Comparison of ENCODE assay signal across 26 cellular contexts in the genomic region with DNA sequence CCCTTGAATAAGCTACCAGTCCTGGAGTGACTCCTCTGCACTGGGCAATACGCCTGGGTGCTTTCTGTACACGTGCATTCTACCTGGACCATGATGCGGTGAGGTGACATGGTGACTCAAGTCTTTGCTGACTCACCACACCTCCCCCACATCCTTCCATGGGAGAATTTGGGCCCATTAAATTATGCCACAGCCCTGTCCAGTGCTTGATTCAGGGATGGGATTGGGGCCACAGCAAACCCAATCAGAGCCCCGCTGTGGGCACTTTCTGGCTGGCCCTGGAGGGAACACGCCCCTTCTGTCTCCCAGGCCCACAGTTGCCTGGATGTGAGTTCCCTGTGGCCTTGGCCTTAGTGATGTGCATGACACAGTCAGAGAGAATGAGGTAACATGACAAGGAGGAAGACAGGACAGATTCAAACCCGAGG.
A peak's percentile ranks its signal among the peaks of the same experiment; 100 is the strongest.
DNase-seq lines count a peak whose midpoint lies in the region; ATAC-seq, FAIRE-seq and TF ChIP-seq lines count a peak whose summit lies in the region.
"Had no signal": no experiment of that assay in that cellular context is flagged by ENCODE, and none has a peak within 500 bp of the region (broad histone marks: within the 10 kb centered on the region; RNA-seq: fewer than 3 reads in every experiment).

No MANE protein-coding gene starts in this region.

- no peak overlapping the region for H3K27ac ChIP-seq in K562 (ENCODE audit: extremely low read depth, low read depth, low read length)
- H3K27ac ChIP-seq: 22Rv1, brain microvascular endothelial cell, gastroesophageal sphincter, Peyer's patch, SK-N-MC, upper lobe of left lung had no signal

- TF ChIP-seq RAD21 in K562 (CRISPR knock-in tag; conservative IDR thresholded peaks at IDR 0.05 in 1 of 2, IDR thresholded peaks at IDR 0.05 in 1 of 2): no peak

- TF ChIP-seq POLR2A in K562 (conservative IDR thresholded peaks at IDR 0.05): no peak

- H2AFZ ChIP-seq in K562 (ENCODE audit: low read depth, low read length): no peak overlapping the region

- no peaks in the 10 kb centered on the region for H3K9me1 ChIP-seq in K562 (ENCODE audit: control insufficient read depth, insufficient read depth, low read length)

- no peaks in the 10 kb centered on the region for H3K4me1 ChIP-seq in K562 (replicated peaks in 1 of 2; ENCODE audit: control insufficient read depth in 2 of 2, insufficient read depth in 2 of 2, low read length in 2 of 2)
- H3K4me1 ChIP-seq: gastroesophageal sphincter, Peyer's patch, upper lobe of left lung had no signal

- no peak overlapping the region for H3K4me3 ChIP-seq in K562
- H3K4me3 ChIP-seq: gastroesophageal sphincter, GM23338, Peyer's patch, SK-N-MC, upper lobe of left lung had no signal

- TF ChIP-seq CTCF in K562 (IDR thresholded peaks at IDR 0.05 in 2 of 3, conservative IDR thresholded peaks at IDR 0.05 in 1 of 3; ENCODE audit: insufficient read depth in 2 of 3, low read depth in 1 of 3, low read length in 3 of 3): no peak

- POLR2A ChIA-PET in K562 (lab: Yijun Ruan, JAX): no interaction called here

- no TSS peak for BruUV-seq in K562 (replicated peaks; lab: Mats Ljungman, UMichigan)

- ATAC-seq in K562 (no peak), HG03025 (IDR thresholded peaks at IDR 0.05; ENCODE audit: low FRiP score, unreplicated experiment) (no peak), HG03196 (IDR thresholded peaks at IDR 0.05; ENCODE audit: unreplicated experiment) (no peak)
- ATAC-seq: gastroesophageal sphincter, GM23338 had no signal

- no peaks in the 10 kb centered on the region for H3K9me3 ChIP-seq in K562 (replicated peaks; ENCODE audit: control insufficient read depth, insufficient read depth, low read depth, low read length)
- H3K9me3 ChIP-seq: Peyer's patch, upper lobe of left lung had no signal

- TF ChIP-seq EP300 in K562 (IDR thresholded peaks at IDR 0.05; ENCODE audit: low read length): no peak

- WGBS in K562 (ENCODE audit: insufficient coverage, low coverage, missing lambda C conversion rate): 0% methylated on average over 6 of the region's 6 CpGs

- peaks cover 2 to 4% of the 10 kb centered on the region in 2 experiments; a peak in 2 of 5 replicates for H3K27me3 ChIP-seq in K562 (ENCODE audit: control insufficient read depth in 2 of 2, insufficient read depth in 2 of 2, low read length in 2 of 2)
- H3K27me3 ChIP-seq: brain microvascular endothelial cell, gastroesophageal sphincter, Peyer's patch, upper lobe of left lung had no signal

- no peak overlapping the region for H3K4me2 ChIP-seq in K562 (ENCODE audit: insufficient read depth, low read length)
- H3K4me2 ChIP-seq: GM23338 had no signal

- CTCF ChIA-PET in K562 (lab: Yijun Ruan, JAX; ENCODE audit: low intra/inter-chr PET ratio): no interaction called here

- in situ Hi-C loops in K562 (cut with MboI): no loop called here

- intact Hi-C loops in K562 (cut with micrococcal nuclease): no loop called here

- FAIRE-seq in K562 (lab: Jason Lieb, UNC) (no peak), urothelium cell line (lab: Jason Lieb, UNC) (no peak)

- H3K36me3 ChIP-seq in K562 (ENCODE audit: control insufficient read depth, insufficient read depth, low read length): no peaks in the 10 kb centered on the region
- H3K36me3 ChIP-seq: brain microvascular endothelial cell, gastroesophageal sphincter, Peyer's patch, upper lobe of left lung had no signal

- peak; percentile 81 for DNase-seq in DMS53 (lab: John Stamatoyannopoulos, UW)
- no peak for DNase-seq in DMS53 treated with DMSO at 0.1 percent for 48 hours (lab: John Stamatoyannopoulos, UW; ENCODE audit: unreplicated experiment)
- DNase-seq in K562 (ENCODE audit: extremely low read depth in 1 of 4, low spot score in 3 of 4): no peak
- DNase-seq in iPS-NIHi7 (ENCODE audit: extremely low spot score): peak; percentile 7
- peak; percentile 92 for DNase-seq in urothelium cell line (ENCODE audit: low spot score)
- no peak for DNase-seq in DMS79 treated with DMSO at 0.1 percent for 48 hours (lab: John Stamatoyannopoulos, UW)
- DNase-seq: activated CD4-positive, alpha-beta memory T cell treated with anti-CD3 and anti-CD28 coated beads, Interleukin-2, amount 10 ng/mL, durations not matched to agents 7 days and 5 days; activated CD4-positive, CD25-positive, alpha-beta regulatory T cell treated with anti-CD3 and anti-CD28 coated beads, Interleukin-2, amount 50 U/mL, for 72 hours; activated CD8-positive, alpha-beta memory T cell treated with anti-CD3 and anti-CD28 coated beads, Interleukin-2, amount 50 U/mL, for 48 hours; activated naive CD4-positive, alpha-beta T cell treated with anti-CD3 and anti-CD28 coated beads, Interleukin-2, amount 10 ng/mL, durations not matched to agents 7 days and 5 days; amniotic stem cell; brain microvascular endothelial cell; CD4-positive, CD25-positive, alpha-beta regulatory T cell; effector CD4-positive, alpha-beta T cell; hypothalamus; NCI-H2029 treated with DMSO at 0.1 percent for 48 hours; NCI-H2227 treated with DMSO at 0.1 percent for 48 hours; NCI-H526 treated with DMSO at 0.1 percent for 48 hours; Peyer's patch; upper lobe of left lung had no signal

- H3K9ac ChIP-seq in K562 (ENCODE audit: insufficient read depth in 1 of 2, low read depth in 2 of 2, low read length in 2 of 2): no peak overlapping the region

- H3K79me2 ChIP-seq in K562 (ENCODE audit: control insufficient read depth, insufficient read depth, low read length): no peaks in the 10 kb centered on the region

- no peaks in the 10 kb centered on the region for H4K20me1 ChIP-seq in K562 (replicated peaks; ENCODE audit: control insufficient read depth, insufficient read depth, low read length)

TF ChIP-seq in K562, 482 proteins besides CTCF, POLR2A, EP300 and RAD21:
- no peak for TF ChIP-seq ZNF316 (IDR thresholded peaks at IDR 0.05)
- 0 out of 2 replicates have a peak, but pooled peaks have one; percentile 9 for TF ChIP-seq NFE2 (IDR thresholded peaks at IDR 0.05; ENCODE audit: low read depth)
TF ChIP-seq in K562: peak in this region for 1.

Comparison
In these comparisons a context has a peak if more than half of its experiments do, and no peak if none do; other contexts are left out.
1. DNase-seq: peak in DMS53 (single experiment), iPS-NIHi7 (single experiment) and urothelium cell line (single experiment); none in DMS53 treated with DMSO at 0.1 percent for 48 hours (single experiment), K562 (0 of 4) and DMS79 treated with DMSO at 0.1 percent for 48 hours (single experiment).